ENCODE assay signal across 8 cellular contexts in the genomic region with DNA sequence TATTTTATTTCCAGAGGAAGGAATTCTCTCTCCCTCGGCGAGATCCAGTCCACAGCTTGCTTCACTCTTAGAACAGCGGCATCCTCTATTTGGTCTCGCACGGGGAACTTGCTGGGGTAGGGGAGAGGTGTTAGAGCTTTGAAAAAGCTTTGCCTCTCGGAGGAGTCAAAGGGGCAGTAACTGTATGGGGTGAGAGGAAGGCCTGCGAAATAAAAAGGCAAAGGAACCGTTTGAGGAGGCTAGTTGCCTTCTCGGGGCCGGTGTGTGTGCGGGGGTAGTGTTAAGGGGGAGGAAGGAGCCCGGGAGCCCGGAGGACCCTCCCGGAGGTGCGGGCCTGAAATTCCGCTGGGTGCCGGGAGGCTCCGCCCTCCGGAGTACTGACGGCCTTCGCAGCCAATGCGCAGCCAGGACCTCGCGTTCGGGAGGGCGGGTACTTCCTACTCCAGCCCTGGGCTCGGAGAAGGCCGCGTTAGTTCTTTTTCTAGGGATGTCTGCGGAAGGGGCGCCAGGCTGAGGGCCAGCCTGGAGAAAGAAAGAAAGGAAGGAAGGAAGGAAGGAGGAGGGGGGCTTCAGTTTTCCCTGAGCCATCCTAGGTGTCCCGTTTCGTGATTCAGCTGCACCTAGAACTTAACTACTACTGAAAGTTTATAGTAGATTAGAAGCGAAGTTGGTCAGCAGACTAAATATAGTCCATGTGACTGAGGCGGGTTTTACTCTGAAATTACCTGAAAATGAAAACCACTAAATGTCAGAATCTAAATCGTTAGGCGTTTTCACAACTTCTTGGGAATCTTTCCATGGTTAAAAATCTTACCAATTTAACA. TPM values are rescaled to one million over a fixed set of nuclear protein-coding genes. Genes with fewer than 3 reads are reported as not detected.
DNase-seq lines count a peak whose midpoint lies in the region; ATAC-seq and TF ChIP-seq lines count a peak whose summit lies in the region.

No MANE protein-coding gene starts in this region.

- ATAC-seq in HG02610 (IDR thresholded peaks at IDR 0.05; ENCODE audit: unreplicated experiment) (peak; percentile 70), omental fat pad (ENCODE audit: low FRiP score) (peak; percentile 86)

- peak; percentile 89 for DNase-seq in GM10266 (ENCODE audit: extremely low spot score)
- DNase-seq in NCI-H1048 (lab: John Stamatoyannopoulos, UW), result peak; percentile 96
- DNase-seq in SK-N-DZ (ENCODE audit: low spot score), result peak; percentile 90
- DNase-seq in activated naive CD4-positive, alpha-beta T cell treated with anti-CD3 and anti-CD28 coated beads, Interleukin-2, amount 10 ng/mL, durations not matched to agents 7 days and 5 days, result peak; percentile 91
- peak; percentile 92 for DNase-seq in globus pallidus (ENCODE audit: low spot score)
- DNase-seq in omental fat pad (ENCODE audit: low spot score), result peak; percentile 74

- TF ChIP-seq CTCF in GM10266 (IDR thresholded peaks at IDR 0.05; ENCODE audit: control insufficient read depth, insufficient read depth, low read depth, missing control alignments), result no peak
- TF ChIP-seq CTCF in omental fat pad (IDR thresholded peaks at IDR 0.05), result no peak

- H3K27ac ChIP-seq in temporal lobe (ENCODE audit: low read depth, low read length), result peak overlapping the region; percentile 87

- CTCF ChIA-PET in activated naive CD4-positive, alpha-beta T cell treated with anti-CD3 and anti-CD28 coated beads, Interleukin-2, amount 10 ng/mL, durations not matched to agents 7 days and 5 days (lab: Charles Lee), result interaction anchor here (0.8 to 1.2 kb wide), 4 partner anchors 27 to 116 kb away, joined by 3 to 4 read pairs (median 4); no protein-coding TSS in a partner anchor

- peak overlapping the region; percentile 98 for H3K27ac Mint-ChIP-seq in activated naive CD4-positive, alpha-beta T cell treated with anti-CD3 and anti-CD28 coated beads, Interleukin-2, amount 10 ng/mL, durations not matched to agents 7 days and 5 days

- peak overlapping the region; percentile 99 for H3K4me3 Mint-ChIP-seq in activated naive CD4-positive, alpha-beta T cell treated with anti-CD3 and anti-CD28 coated beads, Interleukin-2, amount 10 ng/mL, durations not matched to agents 7 days and 5 days

- H3K27me3 Mint-ChIP-seq in activated naive CD4-positive, alpha-beta T cell treated with anti-CD3 and anti-CD28 coated beads, Interleukin-2, amount 10 ng/mL, durations not matched to agents 7 days and 5 days, result no peaks in the 10 kb centered on the region

- no peaks in the 10 kb centered on the region for H3K9me3 Mint-ChIP-seq in activated naive CD4-positive, alpha-beta T cell treated with anti-CD3 and anti-CD28 coated beads, Interleukin-2, amount 10 ng/mL, durations not matched to agents 7 days and 5 days

- H3K36me3 Mint-ChIP-seq in activated naive CD4-positive, alpha-beta T cell treated with anti-CD3 and anti-CD28 coated beads, Interleukin-2, amount 10 ng/mL, durations not matched to agents 7 days and 5 days, result peaks cover 5% of the 10 kb centered on the region

- H3K4me1 Mint-ChIP-seq in activated naive CD4-positive, alpha-beta T cell treated with anti-CD3 and anti-CD28 coated beads, Interleukin-2, amount 10 ng/mL, durations not matched to agents 7 days and 5 days, result peaks cover 48% of the 10 kb centered on the region

RNA-seq across cellular contexts. Expression of gene NEK7, which starts 2.2 kb away (rescaled TPM):
- polyA plus RNA-seq in SK-N-DZ (2014; cell fraction: cytosol; rRNA removed), result 39.8 and 45.4 TPM in 2 replicates
- 32.5 and 37.3 TPM in 2 replicates for polyA plus RNA-seq in SK-N-DZ (2014; cell fraction: nucleus; rRNA removed)
- total RNA-seq in omental fat pad (100 to 1,000 TPM in 1 of 4 donors, 10 to 100 TPM in 3; 75.0 to 115 (median 89.9) TPM), temporal lobe (12.8 TPM)

Comparison
In these comparisons a context has a peak if more than half of its experiments do, and no peak if none do; other contexts are left out.
1. Peak in every context shown above with its lines: DNase-seq, ATAC-seq and H3K27ac ChIP-seq.